ENCODE assay signal across 8 cellular contexts in genomic region chr6:149934249-149935156, GRCh38. TPM values are rescaled to one million over a fixed set of nuclear protein-coding genes. Genes with fewer than 3 reads are reported as not detected.
A peak's percentile ranks its signal among the peaks of the same experiment; 100 is the strongest.
DNase-seq lines count a peak whose midpoint lies in the region; ATAC-seq and TF ChIP-seq lines count a peak whose summit lies in the region.

No MANE protein-coding gene starts in this region.

- TF ChIP-seq CTCF in chondrocyte (IDR thresholded peaks at IDR 0.05) (peak; percentile 93), left lung (IDR thresholded peaks at IDR 0.05) (peak; percentile 69 to 71)

- H3K4me1 Mint-ChIP-seq in chondrocyte (ENCODE audit: low read depth) = peaks cover 10% of the 10 kb centered on the region

- peaks cover 4% of the 10 kb centered on the region for H3K36me3 Mint-ChIP-seq in chondrocyte (ENCODE audit: low read depth)

- no peaks in the 10 kb centered on the region for H3K9me3 Mint-ChIP-seq in chondrocyte (ENCODE audit: low read depth)

- H3K4me3 ChIP-seq in left lung = no peak overlapping the region

- H3K27me3 ChIP-seq in left lung = peaks cover 55 to 97% of the 10 kb centered on the region in 2 donors

- H3K4me3 Mint-ChIP-seq in chondrocyte (ENCODE audit: unreplicated experiment) = no peak overlapping the region

- H3K36me3 ChIP-seq in left lung = no peaks in the 10 kb centered on the region

- DNase-seq in SIG-M5 treated with dmso at 0.1 percent for 504 hours (lab: John Stamatoyannopoulos, UW; ENCODE audit: unreplicated experiment) (peak; percentile 64), SIG-M5 (lab: John Stamatoyannopoulos, UW) (no peak), NCI-H2196 (lab: John Stamatoyannopoulos, UW; ENCODE audit: unreplicated experiment) (peak; percentile 88), chondrocyte (ENCODE audit: low spot score) (no peak), left lung (no peak)
- peak; percentile 57 to 59 for DNase-seq in stimulated activated CD4-positive, alpha-beta T cell treated with anti-CD3 and anti-CD28 coated beads, Interleukin-4, amount 100 ng/mL, for 4 hours

- ATAC-seq in activated CD4-positive, CD25-positive, alpha-beta regulatory T cell treated with anti-CD3 and anti-CD28 coated beads, Interleukin-2, amount 50 U/mL, for 24 hours = peak; percentile 37 to 49
- ATAC-seq in left lung (peak; percentile 85), HG03460 (IDR thresholded peaks at IDR 0.05; ENCODE audit: unreplicated experiment) (no peak)

- intact Hi-C loops in left lung (cut with DNase I) = loop anchor here in 1 of 2 donors (5.0 kb wide), 2 partner anchors 73 to 83 kb away; no protein-coding TSS in a partner anchor

- H3K27ac ChIP-seq in left lung = no peak overlapping the region

- no peaks in the 10 kb centered on the region for H3K9me3 ChIP-seq in left lung

- peaks cover 9 to 14% of the 10 kb centered on the region in 2 donors for H3K4me1 ChIP-seq in left lung

- H3K27ac Mint-ChIP-seq in chondrocyte (ENCODE audit: unreplicated experiment) = no peak overlapping the region

- H3K27me3 Mint-ChIP-seq in chondrocyte (ENCODE audit: low read depth) = peaks cover 74% of the 10 kb centered on the region

RNA-seq across cellular contexts. Expression of gene ULBP2, which starts 7.3 kb away (rescaled TPM):
- 7.7 to 15.1 TPM (median 13.9 TPM) in 3 replicates for total RNA-seq in chondrocyte
- 1 to 10 TPM; 2.2 to 3.3 TPM for total RNA-seq in left lung

RNA-seq across cellular contexts. Expression of gene RAET1G, which starts 11.6 kb away (rescaled TPM):
- total RNA-seq in chondrocyte (0.51 to 0.60 TPM (median 0.54 TPM) in 3 replicates), left lung (under 1 TPM; 0.76 to 0.93 TPM)

RNA-seq across cellular contexts. Expression of gene ULBP1, which starts 29.2 kb away (rescaled TPM):
- 2.8 to 29.8 TPM (median 29.8 TPM) in 3 replicates for total RNA-seq in chondrocyte
- 1 to 10 TPM; 1.1 to 2.1 TPM for total RNA-seq in left lung

RNA-seq across cellular contexts. Expression of gene RAET1E, which starts 36.6 kb away (rescaled TPM):
- total RNA-seq in chondrocyte = not detected in 3 replicates
- under 1 TPM; 0.35 to 0.50 TPM for total RNA-seq in left lung

Comparison
In these comparisons a context has a peak if more than half of its experiments do, and no peak if none do; other contexts are left out.
1. DNase-seq: peak in SIG-M5 treated with dmso at 0.1 percent for 504 hours (single experiment), NCI-H2196 (single experiment) and stimulated activated CD4-positive, alpha-beta T cell treated with anti-CD3 and anti-CD28 coated beads, Interleukin-4, amount 100 ng/mL, for 4 hours (2 of 2); none in SIG-M5 (single experiment), chondrocyte (single experiment) and left lung (0 of 2).